Comparison of ENCODE assay signal across 11 cellular contexts in genomic region chr4:1208266-1208961, GRCh38. TPM values are rescaled to one million over a fixed set of nuclear protein-coding genes. Genes with fewer than 3 reads are reported as not detected.
DNase-seq lines count a peak whose midpoint lies in the region; ATAC-seq and TF ChIP-seq lines count a peak whose summit lies in the region.
"Had no signal": no experiment of that assay in that cellular context is flagged by ENCODE, and none has a peak within 500 bp of the region (broad histone marks: within the 10 kb centered on the region; RNA-seq: fewer than 3 reads in every experiment).

No MANE protein-coding gene starts in this region.

- H3K4me1 ChIP-seq in A673 (ENCODE audit: insufficient read depth, low read length, poor library complexity, severe bottlenecking) = no peaks in the 10 kb centered on the region

- ATAC-seq in Right ventricle myocardium superior (ENCODE audit: poor library complexity) = peak; percentile 13

- POLR2A ChIA-PET in A673 (lab: Charles Lee; ENCODE audit: low non-redundant PET) = no interaction called here

- intact Hi-C loops in Right ventricle myocardium superior (cut with DNase I) = no loop called here
- intact Hi-C loops in A673 (cut with micrococcal nuclease; ENCODE audit: unreplicated experiment) = no loop called here

- no peak overlapping the region for H3K4me3 ChIP-seq in A673 (ENCODE audit: low read depth, low read length, poor library complexity, severe bottlenecking)

- CTCF ChIA-PET in A673 (lab: Charles Lee) = no interaction called here

- H3K9me3 ChIP-seq in A673 (ENCODE audit: low read depth, low read length, poor library complexity, severe bottlenecking) = no peaks in the 10 kb centered on the region

- BruUV-seq in A673 (replicated peaks; lab: Mats Ljungman, UMichigan) = no TSS peak

- H3K36me3 ChIP-seq in A673 (ENCODE audit: insufficient read depth, low read length, poor library complexity, severe bottlenecking) = peaks cover 22% of the 10 kb centered on the region

- TF ChIP-seq CTCF in VCaP (conservative IDR thresholded peaks at IDR 0.05) (no peak), A673 (conservative IDR thresholded peaks at IDR 0.05; ENCODE audit: low read depth, low read length) (no peak)

- peak overlapping the region; percentile 94 for H3K27ac ChIP-seq in VCaP
- H3K27ac ChIP-seq in A673 (ENCODE audit: low read depth, low read length, poor library complexity, severe bottlenecking) = no peak overlapping the region
- H3K27ac ChIP-seq: HL-60 had no signal

- no peaks in the 10 kb centered on the region for H3K27me3 ChIP-seq in A673 (replicated peaks; ENCODE audit: insufficient read depth, low read depth, low read length, poor library complexity)

- peak; percentile 42 for DNase-seq in DMS 273 treated with DMSO at 0.1 percent for 48 hours (lab: John Stamatoyannopoulos, UW)
- peak; percentile 47 for DNase-seq in Right ventricle myocardium superior
- peak; percentile 39 for DNase-seq in putamen (ENCODE audit: low spot score)
- no peak for DNase-seq in NOMO-1 (lab: John Stamatoyannopoulos, UW; ENCODE audit: unreplicated experiment in 2 of 2)
- DNase-seq in A673 (ENCODE audit: low spot score) = no peak
- DNase-seq in NCI-H510A treated with DMSO at 0.1 percent for 48 hours (lab: John Stamatoyannopoulos, UW) = no peak
- no peak for DNase-seq in activated gamma-delta T cell (lab: John Stamatoyannopoulos, UW)
- DNase-seq: naive B cell, NCI-H774 had no signal

RNA-seq across cellular contexts. Expression of gene SPON2, which starts 36.0 kb away (rescaled TPM):
- total RNA-seq in Right ventricle myocardium superior (15.6 TPM), A673 (2021) (2.3 and 4.8 TPM in 2 replicates)

RNA-seq across cellular contexts. Expression of gene CTBP1, which starts 40.5 kb away (rescaled TPM):
- total RNA-seq in Right ventricle myocardium superior (133 TPM), A673 (2021) (187 and 196 TPM in 2 replicates)

Comparison
In these comparisons a context has a peak if more than half of its experiments do, and no peak if none do; other contexts are left out.
1. DNase-seq: peak in DMS 273 treated with DMSO at 0.1 percent for 48 hours (single experiment), Right ventricle myocardium superior (single experiment) and putamen (single experiment); none in NOMO-1 (0 of 2), A673 (single experiment), NCI-H510A treated with DMSO at 0.1 percent for 48 hours (single experiment) and activated gamma-delta T cell (single experiment).